27 cellular contexts compared by ENCODE assay signal in genomic region chr11:120871924-120872323, GRCh38.
"Had no signal": no experiment of that assay in that cellular context is flagged by ENCODE, and none has a peak within 500 bp of the region (broad histone marks: within the 10 kb centered on the region; RNA-seq: fewer than 3 reads in every experiment).

No MANE protein-coding gene starts in this region.

- DNase-seq: activated CD4-positive, alpha-beta memory T cell treated with anti-CD3 and anti-CD28 coated beads, Interleukin-2, amount 10 ng/mL, durations not matched to agents 7 days and 5 days; activated CD4-positive, alpha-beta T cell treated with anti-CD3 and anti-CD28 coated beads for 1 hour; activated CD4-positive, alpha-beta T cell treated with anti-CD3 and anti-CD28 coated beads for 4 hours; activated CD4-positive, alpha-beta T cell treated with anti-CD3 and anti-CD28 coated beads, Interleukin-2, amount 10 ng/mL, durations not matched to agents 7 days and 5 days; activated CD4-positive, alpha-beta T cell treated with anti-CD3 and anti-CD28 coated beads, Interleukin-2, amount 50 U/mL, for 4 hours; activated effector memory CD4-positive, alpha-beta T cell treated with Interleukin-2 at 50 U/mL for 16 hours; activated gamma-delta T cell treated with Interleukin-2 at 50 U/mL for 16 hours; activated naive CD4-positive, alpha-beta T cell treated with anti-CD3 and anti-CD28 coated beads, Interleukin-2, amount 50 U/mL, for 16 hours; activated naive CD4-positive, alpha-beta T cell treated with Interleukin-2 at 50 U/mL for 16 hours; activated T-cell treated with anti-CD3 and anti-CD28 coated beads, Interleukin-2, amount 50 U/mL, for 4 hours; amniotic stem cell; anterior cingulate cortex; brain microvascular endothelial cell; dermis blood vessel endothelial cell; effector CD4-positive, alpha-beta T cell; effector memory CD8-positive, alpha-beta T cell; erythroblast; foreskin keratinocyte; gastrocnemius medialis; glutamatergic neuron; heart left ventricle; T-helper 2 cell had no signal

- H3K27me3 Mint-ChIP-seq: central memory CD8-positive, alpha-beta T cell had no signal

- H3K4me1 Mint-ChIP-seq: activated CD4-positive, alpha-beta memory T cell treated with anti-CD3 and anti-CD28 coated beads, Interleukin-2, amount 10 ng/mL, durations not matched to agents 7 days and 5 days; activated CD4-positive, alpha-beta T cell treated with anti-CD3 and anti-CD28 coated beads, Interleukin-2, amount 10 ng/mL, durations not matched to agents 7 days and 5 days; activated T-helper 17 cell treated with anti-CD3 and anti-CD28 coated beads, Interleukin-2, amount 50 U/mL, for 72 hours had no signal

- H3K4me3 ChIP-seq: coronary artery, esophagus muscularis mucosa, gastrocnemius medialis, heart left ventricle had no signal

- H3K4me3 Mint-ChIP-seq: activated CD4-positive, alpha-beta memory T cell treated with anti-CD3 and anti-CD28 coated beads, Interleukin-2, amount 10 ng/mL, durations not matched to agents 7 days and 5 days; activated CD4-positive, alpha-beta T cell treated with anti-CD3 and anti-CD28 coated beads, Interleukin-2, amount 10 ng/mL, durations not matched to agents 7 days and 5 days; activated naive CD8-positive, alpha-beta T cell; activated T-cell treated with anti-CD3 and anti-CD28 coated beads, Interleukin-2, amount 50 U/mL, for 4 hours; activated T-helper 17 cell treated with anti-CD3 and anti-CD28 coated beads, Interleukin-2, amount 50 U/mL, for 72 hours; central memory CD8-positive, alpha-beta T cell; effector memory CD8-positive, alpha-beta T cell had no signal

- H3K36me3 Mint-ChIP-seq: activated naive CD8-positive, alpha-beta T cell had no signal

- H3K36me3 ChIP-seq: brain microvascular endothelial cell, esophagus muscularis mucosa, gastrocnemius medialis, heart left ventricle had no signal

- H3K27me3 ChIP-seq: brain microvascular endothelial cell, gastrocnemius medialis had no signal

- H3K27ac Mint-ChIP-seq: activated CD4-positive, alpha-beta memory T cell treated with anti-CD3 and anti-CD28 coated beads, Interleukin-2, amount 10 ng/mL, durations not matched to agents 7 days and 5 days; activated CD4-positive, alpha-beta T cell treated with anti-CD3 and anti-CD28 coated beads, Interleukin-2, amount 10 ng/mL, durations not matched to agents 7 days and 5 days; activated naive CD8-positive, alpha-beta T cell; activated T-helper 17 cell treated with anti-CD3 and anti-CD28 coated beads, Interleukin-2, amount 50 U/mL, for 72 hours; effector memory CD8-positive, alpha-beta T cell had no signal

- H3K4me1 ChIP-seq: esophagus muscularis mucosa, foreskin keratinocyte, gastrocnemius medialis, heart left ventricle had no signal

- H3K9me3 ChIP-seq: esophagus muscularis mucosa, gastrocnemius medialis, heart left ventricle had no signal

- H3K27ac ChIP-seq: brain microvascular endothelial cell, coronary artery, esophagus muscularis mucosa, foreskin keratinocyte, gastrocnemius medialis, heart left ventricle had no signal

- ATAC-seq: activated T-helper 17 cell treated with anti-CD3 and anti-CD28 coated beads, Interleukin-2, amount 50 U/mL, for 72 hours; effector memory CD8-positive, alpha-beta T cell; foreskin keratinocyte; gastrocnemius medialis; heart left ventricle had no signal
